In genomic region chrX:68304602-68305001, GRCh38 we compare ENCODE assay signal across 19 cellular contexts.
A peak's percentile ranks its signal among the peaks of the same experiment; 100 is the strongest.
DNase-seq lines count a peak whose midpoint lies in the region; ATAC-seq, FAIRE-seq and TF ChIP-seq lines count a peak whose summit lies in the region.
"Had no signal": no experiment of that assay in that cellular context is flagged by ENCODE, and none has a peak within 500 bp of the region (broad histone marks: within the 10 kb centered on the region; RNA-seq: fewer than 3 reads in every experiment).

No MANE protein-coding gene starts in this region.

- H3K27me3 Mint-ChIP-seq in astrocyte (ENCODE audit: low read depth, unreplicated experiment) (no peaks in the 10 kb centered on the region), natural killer cell (ENCODE audit: low read depth in 2 of 2) (peaks cover 0 to 20% of the 10 kb centered on the region in 2 donors)

- TF ChIP-seq CTCF in MM.1S (IDR thresholded peaks at IDR 0.05; ENCODE audit: low read length) (no peak), astrocyte (IDR thresholded peaks at IDR 0.05; ENCODE audit: insufficient read depth, low read depth, low read length) (no peak), natural killer cell (IDR thresholded peaks at IDR 0.05) (no peak), suprapubic skin (IDR thresholded peaks at IDR 0.05) (no peak)

- H3K27me3 ChIP-seq in MM.1S (replicated peaks; ENCODE audit: insufficient read depth, low read length) (no peaks in the 10 kb centered on the region), astrocyte (ENCODE audit: insufficient read depth, low read length) (no peaks in the 10 kb centered on the region), suprapubic skin (no peaks in the 10 kb centered on the region)
- H3K27me3 ChIP-seq: BE2C had no signal

- H3K4me3 ChIP-seq in MM.1S (ENCODE audit: low read length) (no peak overlapping the region), astrocyte (ENCODE audit: insufficient read depth, low read depth, low read length) (no peak overlapping the region), suprapubic skin (no peak overlapping the region)
- H3K4me3 ChIP-seq: GM12878, GM23248, K562 had no signal

- H3K4me2 ChIP-seq in MM.1S (ENCODE audit: low read depth, low read length) (no peak overlapping the region), astrocyte (ENCODE audit: low read length) (no peak overlapping the region)

- peak; percentile 20 for DNase-seq in MM.1S
- DNase-seq in astrocyte (ENCODE audit: low read depth) = no peak
- no peak for DNase-seq in natural killer cell
- DNase-seq in suprapubic skin (ENCODE audit: low spot score in 2 of 2) = no peak
- DNase-seq in DMS53 treated with DMSO at 0.1 percent for 48 hours (lab: John Stamatoyannopoulos, UW; ENCODE audit: unreplicated experiment) = no peak
- DNase-seq: ACHN; BE2C; C1 segment of cervical spinal cord; CD4-positive, alpha-beta memory T cell; DMS153; DND-41; EL; GM23248; H7; IMR-90 had no signal

- no peaks in the 10 kb centered on the region for H3K4me1 Mint-ChIP-seq in astrocyte (ENCODE audit: low read depth, unreplicated experiment)
- H3K4me1 Mint-ChIP-seq in natural killer cell = peaks cover 11 to 14% of the 10 kb centered on the region in 2 donors
- H3K4me1 Mint-ChIP-seq: CD4-positive, alpha-beta memory T cell had no signal

- no peaks in the 10 kb centered on the region for H3K79me2 ChIP-seq in MM.1S (ENCODE audit: low read length)
- H3K79me2 ChIP-seq in astrocyte (ENCODE audit: insufficient read depth, low read length) = no peaks in the 10 kb centered on the region

- no peaks in the 10 kb centered on the region for H4K20me1 ChIP-seq in MM.1S (ENCODE audit: insufficient read depth, low read length)
- H4K20me1 ChIP-seq in astrocyte (ENCODE audit: insufficient read depth, low read length) = no peaks in the 10 kb centered on the region

- H3K4me3 Mint-ChIP-seq in astrocyte (ENCODE audit: unreplicated experiment) = no peak overlapping the region
- peak overlapping the region; percentile 50 for H3K4me3 Mint-ChIP-seq in natural killer cell
- H3K4me3 Mint-ChIP-seq: CD4-positive, alpha-beta memory T cell had no signal

- FAIRE-seq in astrocyte (lab: Jason Lieb, UNC) = peak; percentile 34
- FAIRE-seq: GM12878, HTR-8/SVneo, K562 had no signal

- no peak overlapping the region for H3K9ac ChIP-seq in MM.1S (ENCODE audit: low read length)
- H3K9ac ChIP-seq in astrocyte (ENCODE audit: low read length) = no peak overlapping the region
- H3K9ac ChIP-seq: GM23248 had no signal

- 76% methylated on average over 1 of the region's 1 CpG for WGBS in suprapubic skin

- H2AFZ ChIP-seq in MM.1S (ENCODE audit: low read length) (no peak overlapping the region), astrocyte (ENCODE audit: low read depth, low read length) (no peak overlapping the region)
- H2AFZ ChIP-seq: GM23248 had no signal

- H3K4me1 ChIP-seq in MM.1S (ENCODE audit: low read length) (0 out of 2 replicates have a peak, but pooled peaks cover 4% of the 10 kb centered on the region), astrocyte (ENCODE audit: insufficient read depth, low read length) (no peaks in the 10 kb centered on the region), suprapubic skin (peaks cover 5% of the 10 kb centered on the region)
- H3K4me1 ChIP-seq: BE2C had no signal

- H3K36me3 Mint-ChIP-seq in astrocyte (ENCODE audit: low read depth, unreplicated experiment) (peaks cover 2% of the 10 kb centered on the region), natural killer cell (no peaks in the 10 kb centered on the region)
- H3K36me3 Mint-ChIP-seq: CD4-positive, alpha-beta memory T cell had no signal

- intact Hi-C loops in natural killer cell (cut with micrococcal nuclease) = loop anchor here (2.0 kb wide), 1 partner anchor 18 kb away; no protein-coding TSS in a partner anchor

- ATAC-seq in natural killer cell (peak; percentile 91 to 99 (median 91)), GM18873 (IDR thresholded peaks at IDR 0.05; ENCODE audit: low FRiP score, unreplicated experiment) (no peak)
- ATAC-seq: GM12878, K562 had no signal

- H3K36me3 ChIP-seq in MM.1S (replicated peaks; ENCODE audit: insufficient read depth, low read length) (no peaks in the 10 kb centered on the region), astrocyte (ENCODE audit: insufficient read depth, low read length) (no peaks in the 10 kb centered on the region), suprapubic skin (no peaks in the 10 kb centered on the region)
- H3K36me3 ChIP-seq: BE2C had no signal

- H3K27ac ChIP-seq in MM.1S (ENCODE audit: low read length) (no peak overlapping the region), astrocyte (ENCODE audit: low read depth, low read length) (no peak overlapping the region), suprapubic skin (no peak overlapping the region)
- H3K27ac ChIP-seq: GM23248 had no signal

- H3K27ac Mint-ChIP-seq in astrocyte (ENCODE audit: unreplicated experiment) = no peak overlapping the region
- peak overlapping the region; percentile 13 to 54 for H3K27ac Mint-ChIP-seq in natural killer cell
- H3K27ac Mint-ChIP-seq: CD4-positive, alpha-beta memory T cell had no signal

- no peaks in the 10 kb centered on the region for H3K9me2 ChIP-seq in MM.1S (replicated peaks; ENCODE audit: insufficient read depth, low read length)

- H3K9me3 Mint-ChIP-seq in astrocyte (ENCODE audit: unreplicated experiment) (no peaks in the 10 kb centered on the region), natural killer cell (no peaks in the 10 kb centered on the region)
- H3K9me3 Mint-ChIP-seq: CD4-positive, alpha-beta memory T cell had no signal

- TF ChIP-seq POLR2A in suprapubic skin (IDR thresholded peaks at IDR 0.05) = no peak

- no peaks in the 10 kb centered on the region for H3K9me3 ChIP-seq in MM.1S (replicated peaks; ENCODE audit: insufficient read depth, low read length)
- H3K9me3 ChIP-seq in astrocyte (ENCODE audit: insufficient read depth, low read depth, low read length) = no peaks in the 10 kb centered on the region
- H3K9me3 ChIP-seq in suprapubic skin = no peaks in the 10 kb centered on the region
- H3K9me3 ChIP-seq: BE2C had no signal

- TF ChIP-seq EP300 in suprapubic skin (IDR thresholded peaks at IDR 0.05) = no peak

- no peaks in the 10 kb centered on the region for H3F3A ChIP-seq in MM.1S (ENCODE audit: insufficient read depth, low read length)
